Comparison of ENCODE assay signal across 7 cellular contexts in genomic region chr10:32376780-32377179, GRCh38. TPM values are rescaled to one million over a fixed set of nuclear protein-coding genes. Genes with fewer than 3 reads are reported as not detected.
DNase-seq lines count a peak whose midpoint lies in the region; ATAC-seq, FAIRE-seq and TF ChIP-seq lines count a peak whose summit lies in the region.

No MANE protein-coding gene starts in this region.

- H3K4me1 ChIP-seq in Panc1 (ENCODE audit: control insufficient read depth, insufficient read depth, low read length) (peaks cover 4% of the 10 kb centered on the region; the same call in 1 of the 2 replicates), smooth muscle cell (ENCODE audit: low read depth) (peaks cover 14% of the 10 kb centered on the region), small intestine (ENCODE audit: control insufficient read depth in 2 of 2, insufficient read depth in 1 of 2, low read depth in 1 of 2, low read length in 1 of 2) (peaks cover 2 to 4% of the 10 kb centered on the region in 2 donors)

- H3K27me3 Mint-ChIP-seq in WTC11 (ENCODE audit: low read depth), result no peaks in the 10 kb centered on the region

- peaks cover 5% of the 10 kb centered on the region; the same call in 1 of the 2 replicates for H3K9me3 Mint-ChIP-seq in WTC11

- peak; percentile 80 for FAIRE-seq in GM19239 (lab: Jason Lieb, UNC)
- no peak for FAIRE-seq in small intestine (lab: Jason Lieb, UNC)

- peaks cover 4% of the 10 kb centered on the region for H3F3A ChIP-seq in smooth muscle cell (ENCODE audit: low read depth)

- POLR2A ChIA-PET in Panc1 (lab: Charles Lee), result no interaction called here
- POLR2A ChIA-PET in WTC11 (lab: Charles Lee), result no interaction called here

- peaks cover 68% of the 10 kb centered on the region for H3K79me2 ChIP-seq in smooth muscle cell (ENCODE audit: low read depth)

- H3K36me3 ChIP-seq in Panc1 (ENCODE audit: control insufficient read depth, insufficient read depth, low read length), result no peaks in the 10 kb centered on the region; the same call in none of the 2 replicates
- H3K36me3 ChIP-seq in smooth muscle cell (ENCODE audit: low read depth), result no peaks in the 10 kb centered on the region
- H3K36me3 ChIP-seq in small intestine (ENCODE audit: control insufficient read depth in 2 of 2, insufficient read depth in 2 of 2, low read length in 2 of 2), result no peaks in the 10 kb centered on the region

- peak overlapping the region; percentile 29 to 55; a peak in 3 of 4 replicates for H3K4me3 ChIP-seq in Panc1 (ENCODE audit: low read depth in 2 of 2, low read length in 2 of 2)
- peak overlapping the region; percentile 73 for H3K4me3 ChIP-seq in fibroblast of the aortic adventitia (ENCODE audit: low read depth, low read length)
- peak overlapping the region; percentile 94 for H3K4me3 ChIP-seq in smooth muscle cell
- no peak overlapping the region for H3K4me3 ChIP-seq in small intestine (ENCODE audit: low read depth in 1 of 2, low read length in 2 of 2)

- TF ChIP-seq CTCF in Panc1 (IDR thresholded peaks at IDR 0.05) (no peak), fibroblast of the aortic adventitia (IDR thresholded peaks at IDR 0.05; ENCODE audit: insufficient read depth, low read length) (no peak), smooth muscle cell (IDR thresholded peaks at IDR 0.05; ENCODE audit: borderline replicate concordance, insufficient read depth, poor library complexity, severe bottlenecking) (no peak), WTC11 (IDR thresholded peaks at IDR 0.05) (no peak)

- ATAC-seq in Panc1 (no peak), WTC11 (no peak)

- H4K20me1 ChIP-seq in smooth muscle cell (ENCODE audit: low read depth), result peaks cover 46% of the 10 kb centered on the region

- H3K27me3 ChIP-seq in Panc1 (ENCODE audit: control insufficient read depth, insufficient read depth, low read length) (no peaks in the 10 kb centered on the region), smooth muscle cell (ENCODE audit: low read depth) (no peaks in the 10 kb centered on the region), small intestine (ENCODE audit: control insufficient read depth in 2 of 2, insufficient read depth in 2 of 2, low read length in 2 of 2) (no peaks in the 10 kb centered on the region)

- peak overlapping the region; percentile 94 for H2AFZ ChIP-seq in smooth muscle cell (ENCODE audit: low read depth)

- no peaks in the 10 kb centered on the region for H3K36me3 Mint-ChIP-seq in WTC11

- no peaks in the 10 kb centered on the region for H3K9me3 ChIP-seq in Panc1 (ENCODE audit: control insufficient read depth, insufficient read depth, low read depth, low read length)
- H3K9me3 ChIP-seq in smooth muscle cell (replicated peaks; ENCODE audit: low read depth), result no peaks in the 10 kb centered on the region
- H3K9me3 ChIP-seq in small intestine (ENCODE audit: control insufficient read depth, low read depth), result no peaks in the 10 kb centered on the region

- H3K27ac ChIP-seq in Panc1 (ENCODE audit: low read length) (peak overlapping the region; percentile 44; the same call in 1 of the 2 replicates), smooth muscle cell (ENCODE audit: low read depth) (peak overlapping the region; percentile 86), small intestine (ENCODE audit: low read depth in 1 of 2, low read length in 1 of 2) (no peak overlapping the region)

- peaks cover 3% of the 10 kb centered on the region for H3K4me1 Mint-ChIP-seq in WTC11

- intact Hi-C loops in Panc1 (cut with micrococcal nuclease; ENCODE audit: unreplicated experiment), result no loop called here

- in situ Hi-C loops in Panc1 (cut with HindIII; ENCODE audit: low pct_unique_long_range_greater_than_20kb, low sequenced_read_pairs), result no loop called here

- DNase-seq in GM19239 (ENCODE audit: insufficient read length, low spot score), result no peak
- no peak for DNase-seq in Panc1 (ENCODE audit: low read depth, low spot score)
- peak; percentile 14 for DNase-seq in fibroblast of the aortic adventitia (ENCODE audit: low read depth)
- no peak for DNase-seq in smooth muscle cell (lab: John Stamatoyannopoulos, UW; ENCODE audit: unreplicated experiment)
- DNase-seq in small intestine, result no peak
- no peak for DNase-seq in NCI-H748 (lab: John Stamatoyannopoulos, UW; ENCODE audit: unreplicated experiment)
- DNase-seq in WTC11 (ENCODE audit: low spot score), result no peak

- BruUV-seq in Panc1 (replicated peaks; lab: Mats Ljungman, UMichigan), result no TSS peak

- WGBS in smooth muscle cell (ENCODE audit: low lambda C conversion rate), result 29% methylated on average over 3 of the region's 3 CpGs
- 11 to 28% (median 16%) methylated on average over 3 of the region's 3 CpGs for WGBS in small intestine, 3 donors

- H3K4me2 ChIP-seq in smooth muscle cell, result peak overlapping the region; percentile 94

- peak overlapping the region; percentile 84 for H3K9ac ChIP-seq in smooth muscle cell (ENCODE audit: low read depth)

- no peak overlapping the region for H3K27ac Mint-ChIP-seq in WTC11

- no peak overlapping the region for H3K4me3 Mint-ChIP-seq in WTC11

- CTCF ChIA-PET in Panc1 (lab: Charles Lee) (no interaction called here), WTC11 (lab: Charles Lee) (no interaction called here)

TF ChIP-seq in WTC11, 78 proteins besides CTCF, POLR2A, EP300 and RAD21 (continues in another document):
- no peak for TF ChIP-seq ZBTB43 (CRISPR knock-in tag; IDR thresholded peaks at IDR 0.05)
- TF ChIP-seq, protein P1, sequence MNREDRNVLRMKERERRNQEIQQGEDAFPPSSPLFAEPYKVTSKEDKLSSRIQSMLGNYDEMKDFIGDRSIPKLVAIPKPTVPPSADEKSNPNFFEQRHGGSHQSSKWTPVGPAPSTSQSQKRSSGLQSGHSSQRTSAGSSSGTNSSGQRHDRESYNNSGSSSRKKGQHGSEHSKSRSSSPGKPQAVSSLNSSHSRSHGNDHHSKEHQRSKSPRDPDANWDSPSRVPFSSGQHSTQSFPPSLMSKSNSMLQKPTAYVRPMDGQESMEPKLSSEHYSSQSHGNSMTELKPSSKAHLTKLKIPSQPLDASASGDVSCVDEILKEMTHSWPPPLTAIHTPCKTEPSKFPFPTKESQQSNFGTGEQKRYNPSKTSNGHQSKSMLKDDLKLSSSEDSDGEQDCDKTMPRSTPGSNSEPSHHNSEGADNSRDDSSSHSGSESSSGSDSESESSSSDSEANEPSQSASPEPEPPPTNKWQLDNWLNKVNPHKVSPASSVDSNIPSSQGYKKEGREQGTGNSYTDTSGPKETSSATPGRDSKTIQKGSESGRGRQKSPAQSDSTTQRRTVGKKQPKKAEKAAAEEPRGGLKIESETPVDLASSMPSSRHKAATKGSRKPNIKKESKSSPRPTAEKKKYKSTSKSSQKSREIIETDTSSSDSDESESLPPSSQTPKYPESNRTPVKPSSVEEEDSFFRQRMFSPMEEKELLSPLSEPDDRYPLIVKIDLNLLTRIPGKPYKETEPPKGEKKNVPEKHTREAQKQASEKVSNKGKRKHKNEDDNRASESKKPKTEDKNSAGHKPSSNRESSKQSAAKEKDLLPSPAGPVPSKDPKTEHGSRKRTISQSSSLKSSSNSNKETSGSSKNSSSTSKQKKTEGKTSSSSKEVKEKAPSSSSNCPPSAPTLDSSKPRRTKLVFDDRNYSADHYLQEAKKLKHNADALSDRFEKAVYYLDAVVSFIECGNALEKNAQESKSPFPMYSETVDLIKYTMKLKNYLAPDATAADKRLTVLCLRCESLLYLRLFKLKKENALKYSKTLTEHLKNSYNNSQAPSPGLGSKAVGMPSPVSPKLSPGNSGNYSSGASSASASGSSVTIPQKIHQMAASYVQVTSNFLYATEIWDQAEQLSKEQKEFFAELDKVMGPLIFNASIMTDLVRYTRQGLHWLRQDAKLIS (CRISPR knock-in tag; IDR thresholded peaks at IDR 0.05; ENCODE audit: borderline replicate concordance), result no peak
- no peak for TF ChIP-seq TP53 (CRISPR knock-in tag; IDR thresholded peaks at IDR 0.05)
- TF ChIP-seq ZNF423 (CRISPR knock-in tag; IDR thresholded peaks at IDR 0.05), result no peak
- TF ChIP-seq, protein P2, sequence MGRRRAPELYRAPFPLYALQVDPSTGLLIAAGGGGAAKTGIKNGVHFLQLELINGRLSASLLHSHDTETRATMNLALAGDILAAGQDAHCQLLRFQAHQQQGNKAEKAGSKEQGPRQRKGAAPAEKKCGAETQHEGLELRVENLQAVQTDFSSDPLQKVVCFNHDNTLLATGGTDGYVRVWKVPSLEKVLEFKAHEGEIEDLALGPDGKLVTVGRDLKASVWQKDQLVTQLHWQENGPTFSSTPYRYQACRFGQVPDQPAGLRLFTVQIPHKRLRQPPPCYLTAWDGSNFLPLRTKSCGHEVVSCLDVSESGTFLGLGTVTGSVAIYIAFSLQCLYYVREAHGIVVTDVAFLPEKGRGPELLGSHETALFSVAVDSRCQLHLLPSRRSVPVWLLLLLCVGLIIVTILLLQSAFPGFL (CRISPR knock-in tag; IDR thresholded peaks at IDR 0.05; ENCODE audit: borderline replicate concordance), result no peak
- no peak for TF ChIP-seq KAT7 (CRISPR knock-in tag; IDR thresholded peaks at IDR 0.05; ENCODE audit: borderline replicate concordance)
- no peak for TF ChIP-seq ZBTB21 (CRISPR knock-in tag; IDR thresholded peaks at IDR 0.05; ENCODE audit: borderline replicate concordance)
- no peak for TF ChIP-seq SOX15 (CRISPR knock-in tag; IDR thresholded peaks at IDR 0.05)
- TF ChIP-seq FOXJ3 (CRISPR knock-in tag; IDR thresholded peaks at IDR 0.05; ENCODE audit: borderline replicate concordance), result no peak

RNA-seq across cellular contexts. Expression of gene EPC1, which starts 29.8 kb away (rescaled TPM):
- 18.4 TPM for total RNA-seq in Panc1 (2021; ENCODE audit: unreplicated experiment)
- polyA plus RNA-seq in Panc1 (2012; ENCODE audit: insufficient read length), result 8.1 TPM
- total RNA-seq in fibroblast of the aortic adventitia (ENCODE audit: low replicate concordance), result 26.7 and 56.9 TPM in 2 replicates
- 52.1 TPM in 2 replicates for total RNA-seq in smooth muscle cell
- 16.3 and 19.4 TPM in 2 replicates for polyA plus RNA-seq in smooth muscle cell
- polyA plus RNA-seq in small intestine, result 10 to 100 TPM; 12.8 to 13.4 (median 13.2) TPM
- 22.2 to 23.1 TPM (median 22.5 TPM) in 3 replicates for total RNA-seq in WTC11 (2021)

Comparison
In these comparisons a context has a peak if more than half of its experiments do, and no peak if none do; other contexts are left out.
1. H3K27ac ChIP-seq: peak in Panc1 (single experiment) and smooth muscle cell (single experiment); none in small intestine (0 of 2).
2. H3K4me3 ChIP-seq: peak in Panc1 (2 of 2), fibroblast of the aortic adventitia (single experiment) and smooth muscle cell (single experiment); none in small intestine (0 of 2).